Comparison of ENCODE assay signal across 15 cellular contexts in genomic region chr14:94412671-94413638, GRCh38. TPM values are rescaled to one million over a fixed set of nuclear protein-coding genes. Genes with fewer than 3 reads are reported as not detected.
DNase-seq lines count a peak whose midpoint lies in the region; ATAC-seq and TF ChIP-seq lines count a peak whose summit lies in the region.
"Had no signal": no experiment of that assay in that cellular context is flagged by ENCODE, and none has a peak within 500 bp of the region (broad histone marks: within the 10 kb centered on the region; RNA-seq: fewer than 3 reads in every experiment).

No MANE protein-coding gene starts in this region.

- no peaks in the 10 kb centered on the region for H3K9me3 ChIP-seq in trophoblast cell (ENCODE audit: insufficient read depth, low read depth, low read length)

- H2AFZ ChIP-seq in trophoblast cell (ENCODE audit: insufficient read depth, low read length, poor library complexity): no peak overlapping the region

- H3K27me3 ChIP-seq in trophoblast cell (ENCODE audit: insufficient read depth, low read length): no peaks in the 10 kb centered on the region

- no peak overlapping the region for H2BK120ac ChIP-seq in trophoblast cell (ENCODE audit: insufficient read depth, low read length, poor library complexity)

- H3K4me2 ChIP-seq in trophoblast cell (ENCODE audit: low read length): no peak overlapping the region

- H2BK5ac ChIP-seq in trophoblast cell (ENCODE audit: low read depth, low read length, poor library complexity): no peak overlapping the region

- H3K9me3 Mint-ChIP-seq in activated T-helper 1 cell treated with anti-CD3 and anti-CD28 coated beads, Interleukin-12 subunit alpha, Interleukin-12 subunit beta, Interleukin-2, Interleukin-4 antibody, amounts not matched to agents 30 ng/mL and 10 ng/mL and 1 ng/mL, durations not matched to agents 14 hours and 24 hours and 36 hours: peaks cover 5% of the 10 kb centered on the region
- H3K9me3 Mint-ChIP-seq in activated naive CD4-positive, alpha-beta T cell treated with anti-CD3 and anti-CD28 coated beads, Interleukin-2, amount 10 ng/mL, durations not matched to agents 7 days and 5 days: no peaks in the 10 kb centered on the region

- WGBS in trophoblast cell (ENCODE audit: extremely low coverage, insufficient coverage, insufficient read length): no CpG with 5 or more reads among the region's 8 CpGs

- H3K4me3 Mint-ChIP-seq in activated T-helper 1 cell treated with anti-CD3 and anti-CD28 coated beads, Interleukin-12 subunit alpha, Interleukin-12 subunit beta, Interleukin-2, Interleukin-4 antibody, amounts not matched to agents 30 ng/mL and 10 ng/mL and 1 ng/mL, durations not matched to agents 14 hours and 24 hours and 36 hours: no peak overlapping the region
- H3K4me3 Mint-ChIP-seq in activated naive CD4-positive, alpha-beta T cell treated with anti-CD3 and anti-CD28 coated beads, Interleukin-2, amount 10 ng/mL, durations not matched to agents 7 days and 5 days: no peak overlapping the region
- H3K4me3 Mint-ChIP-seq: IgD-negative memory B cell had no signal

- H4K12ac ChIP-seq in trophoblast cell (ENCODE audit: low read depth, low read length): no peak overlapping the region

- H3K27me3 Mint-ChIP-seq in activated T-helper 1 cell treated with anti-CD3 and anti-CD28 coated beads, Interleukin-12 subunit alpha, Interleukin-12 subunit beta, Interleukin-2, Interleukin-4 antibody, amounts not matched to agents 30 ng/mL and 10 ng/mL and 1 ng/mL, durations not matched to agents 14 hours and 24 hours and 36 hours (ENCODE audit: insufficient read depth): peaks cover 12% of the 10 kb centered on the region
- H3K27me3 Mint-ChIP-seq in activated naive CD4-positive, alpha-beta T cell treated with anti-CD3 and anti-CD28 coated beads, Interleukin-2, amount 10 ng/mL, durations not matched to agents 7 days and 5 days: no peaks in the 10 kb centered on the region

- no peaks in the 10 kb centered on the region for H3K79me2 ChIP-seq in trophoblast cell (ENCODE audit: control insufficient read depth, insufficient read depth, low read length, poor library complexity)

- no peak overlapping the region for H3K27ac Mint-ChIP-seq in activated T-helper 1 cell treated with anti-CD3 and anti-CD28 coated beads, Interleukin-12 subunit alpha, Interleukin-12 subunit beta, Interleukin-2, Interleukin-4 antibody, amounts not matched to agents 30 ng/mL and 10 ng/mL and 1 ng/mL, durations not matched to agents 14 hours and 24 hours and 36 hours
- H3K27ac Mint-ChIP-seq in activated naive CD4-positive, alpha-beta T cell treated with anti-CD3 and anti-CD28 coated beads, Interleukin-2, amount 10 ng/mL, durations not matched to agents 7 days and 5 days: no peak overlapping the region
- H3K27ac Mint-ChIP-seq: IgD-negative memory B cell had no signal

- TF ChIP-seq CTCF in GM12864 (IDR thresholded peaks at IDR 0.05; ENCODE audit: low read depth, low read length, missing control alignments) (peak; percentile 44), NB4 (IDR thresholded peaks at IDR 0.05; ENCODE audit: low read depth, low read length) (peak; percentile 49)

- H3K4me3 ChIP-seq in GM12864 (ENCODE audit: low read depth, low read length) (no peak overlapping the region), NB4 (ENCODE audit: low read depth, low read length) (no peak overlapping the region), trophoblast cell (ENCODE audit: low read depth, low read length) (no peak overlapping the region)

- H3K36me3 ChIP-seq in trophoblast cell (ENCODE audit: control insufficient read depth in 1 of 2, insufficient read depth in 2 of 2, low read length in 2 of 2): no peaks in the 10 kb centered on the region

- intact Hi-C loops in activated T-helper 1 cell treated with anti-CD3 and anti-CD28 coated beads, Interleukin-12 subunit alpha, Interleukin-12 subunit beta, Interleukin-2, Interleukin-4 antibody, amounts not matched to agents 30 ng/mL and 10 ng/mL and 1 ng/mL, durations not matched to agents 14 hours and 24 hours and 36 hours (cut with micrococcal nuclease): loop anchor here (1.0 kb wide), 1 partner anchor 58 kb away; no protein-coding TSS in a partner anchor

- H3K4me1 ChIP-seq in trophoblast cell (ENCODE audit: control insufficient read depth in 1 of 2, insufficient read depth in 2 of 2, low read length in 2 of 2): peaks cover 4 to 6% of the 10 kb centered on the region in 2 experiments

- H3K23ac ChIP-seq in trophoblast cell (ENCODE audit: low read length): no peak overlapping the region

- no peak overlapping the region for H3K9ac ChIP-seq in trophoblast cell (ENCODE audit: low read length)

- no peak overlapping the region for H4K8ac ChIP-seq in trophoblast cell (ENCODE audit: low read depth, low read length)

- H3K14ac ChIP-seq in trophoblast cell (ENCODE audit: low read length): no peak overlapping the region

- no peak overlapping the region for H3K4ac ChIP-seq in trophoblast cell (ENCODE audit: low read depth, low read length)

- DNase-seq in GM12864 (ENCODE audit: low read depth) (no peak), NB4 (ENCODE audit: low read depth) (no peak), epithelial cell of prostate (ENCODE audit: low read depth, low spot score) (no peak), trophoblast cell (peak in 1 of 2 donors; percentile 48), SK-N-DZ (ENCODE audit: low spot score) (no peak)
- no peak for DNase-seq in activated T-helper 1 cell treated with anti-CD3 and anti-CD28 coated beads, Interleukin-12 subunit alpha, Interleukin-12 subunit beta, Interleukin-2, Interleukin-4 antibody, amounts not matched to agents 30 ng/mL and 10 ng/mL and 1 ng/mL, durations not matched to agents 14 hours and 24 hours and 36 hours (ENCODE audit: low spot score)
- no peak for DNase-seq in activated naive CD4-positive, alpha-beta T cell treated with anti-CD3 and anti-CD28 coated beads, Interleukin-2, amount 10 ng/mL, durations not matched to agents 7 days and 5 days
- DNase-seq: dermis blood vessel endothelial cell; NCI-H524; nucleus accumbens; stimulated activated CD4-positive, alpha-beta T cell treated with anti-CD3 and anti-CD28 coated beads, Interleukin-4, amount 100 ng/mL, for 1 hour had no signal

- no peak for ATAC-seq in GM18505 (IDR thresholded peaks at IDR 0.05; ENCODE audit: unreplicated experiment)

- TF ChIP-seq POLR2A in NB4 (IDR thresholded peaks at IDR 0.05; ENCODE audit: extremely low read depth, insufficient read length): no peak
- TF ChIP-seq POLR2A in GM18505 (IDR thresholded peaks at IDR 0.05; ENCODE audit: borderline replicate concordance, extremely low read depth, insufficient read depth, insufficient read length): no peak

- H3K79me1 ChIP-seq in trophoblast cell (ENCODE audit: low read length): peaks cover 2% of the 10 kb centered on the region

- CTCF ChIA-PET in activated naive CD4-positive, alpha-beta T cell treated with anti-CD3 and anti-CD28 coated beads, Interleukin-2, amount 10 ng/mL, durations not matched to agents 7 days and 5 days (lab: Charles Lee): interaction anchor here (0.8 to 1.9 kb wide), 3 partner anchors 10 to 280 kb away, joined by 3 to 5 read pairs (median 3); no protein-coding TSS in a partner anchor

- no peak overlapping the region for H2AK5ac ChIP-seq in trophoblast cell (ENCODE audit: low read length)

- no peak overlapping the region for H3K18ac ChIP-seq in trophoblast cell (ENCODE audit: low read length)

- no peaks in the 10 kb centered on the region for H3K36me3 Mint-ChIP-seq in activated T-helper 1 cell treated with anti-CD3 and anti-CD28 coated beads, Interleukin-12 subunit alpha, Interleukin-12 subunit beta, Interleukin-2, Interleukin-4 antibody, amounts not matched to agents 30 ng/mL and 10 ng/mL and 1 ng/mL, durations not matched to agents 14 hours and 24 hours and 36 hours (ENCODE audit: low read depth)
- H3K36me3 Mint-ChIP-seq in activated naive CD4-positive, alpha-beta T cell treated with anti-CD3 and anti-CD28 coated beads, Interleukin-2, amount 10 ng/mL, durations not matched to agents 7 days and 5 days: no peaks in the 10 kb centered on the region
- H3K36me3 Mint-ChIP-seq: IgD-negative memory B cell had no signal

- H3K27ac ChIP-seq in epithelial cell of prostate (peak overlapping the region; percentile 32), trophoblast cell (ENCODE audit: low read depth, low read length) (no peak overlapping the region)

- H3K4me1 Mint-ChIP-seq in activated T-helper 1 cell treated with anti-CD3 and anti-CD28 coated beads, Interleukin-12 subunit alpha, Interleukin-12 subunit beta, Interleukin-2, Interleukin-4 antibody, amounts not matched to agents 30 ng/mL and 10 ng/mL and 1 ng/mL, durations not matched to agents 14 hours and 24 hours and 36 hours (ENCODE audit: low read depth): no peaks in the 10 kb centered on the region
- H3K4me1 Mint-ChIP-seq in activated naive CD4-positive, alpha-beta T cell treated with anti-CD3 and anti-CD28 coated beads, Interleukin-2, amount 10 ng/mL, durations not matched to agents 7 days and 5 days: no peaks in the 10 kb centered on the region
- H3K4me1 Mint-ChIP-seq: IgD-negative memory B cell had no signal

- peak overlapping the region; percentile 43 for H2BK12ac ChIP-seq in trophoblast cell (ENCODE audit: low read length)

- no peak overlapping the region for H4K91ac ChIP-seq in trophoblast cell (ENCODE audit: low read depth, low read length)

RNA-seq across cellular contexts. Expression of gene SERPINA1, which starts 24.6 kb away (rescaled TPM):
- 0.14 and 0.19 TPM in 2 replicates for polyA plus RNA-seq in trophoblast cell (2013)
- total RNA-seq in activated T-helper 1 cell treated with anti-CD3 and anti-CD28 coated beads, Interleukin-12 subunit alpha, Interleukin-12 subunit beta, Interleukin-2, Interleukin-4 antibody, amounts not matched to agents 30 ng/mL and 10 ng/mL and 1 ng/mL, durations not matched to agents 14 hours and 24 hours and 36 hours: 0.12 TPM in 1 of 2 replicates, not detected in the other
- not detected in 2 replicates for polyA plus RNA-seq in SK-N-DZ (2014; cell fraction: cytosol; rRNA removed)
- polyA plus RNA-seq in SK-N-DZ (2014; cell fraction: nucleus; rRNA removed): not detected in 2 replicates

RNA-seq across cellular contexts. Expression of gene SERPINA11, which starts 39.6 kb away (rescaled TPM):
- 0.04 TPM in 1 of 2 replicates, not detected in the other for polyA plus RNA-seq in trophoblast cell (2013)
- not detected in 2 replicates for total RNA-seq in activated T-helper 1 cell treated with anti-CD3 and anti-CD28 coated beads, Interleukin-12 subunit alpha, Interleukin-12 subunit beta, Interleukin-2, Interleukin-4 antibody, amounts not matched to agents 30 ng/mL and 10 ng/mL and 1 ng/mL, durations not matched to agents 14 hours and 24 hours and 36 hours
- polyA plus RNA-seq in SK-N-DZ (2014; cell fraction: cytosol; rRNA removed): not detected in 2 replicates
- not detected in 2 replicates for polyA plus RNA-seq in SK-N-DZ (2014; cell fraction: nucleus; rRNA removed)
- total RNA-seq: dermis blood vessel endothelial cell; subcutaneous adipose tissue; T-helper 2 cell treated with Interferon-gamma antibody and Interleukin-4, amounts not matched to agents 100 ng/mL and 5 ng/mL, for 36 hours had no signal
- polyA plus RNA-seq: IgD-negative memory B cell had no signal

RNA-seq across cellular contexts. Expression of gene SERPINA2, which starts 46.5 kb away (rescaled TPM):
- polyA plus RNA-seq in trophoblast cell (2013): 0.39 and 0.42 TPM in 2 replicates
- total RNA-seq in activated T-helper 1 cell treated with anti-CD3 and anti-CD28 coated beads, Interleukin-12 subunit alpha, Interleukin-12 subunit beta, Interleukin-2, Interleukin-4 antibody, amounts not matched to agents 30 ng/mL and 10 ng/mL and 1 ng/mL, durations not matched to agents 14 hours and 24 hours and 36 hours: not detected in 2 replicates
- not detected in 2 replicates for polyA plus RNA-seq in SK-N-DZ (2014; cell fraction: cytosol; rRNA removed)
- not detected in 2 replicates for polyA plus RNA-seq in SK-N-DZ (2014; cell fraction: nucleus; rRNA removed)
- total RNA-seq: dermis blood vessel endothelial cell; subcutaneous adipose tissue; T-helper 2 cell treated with Interferon-gamma antibody and Interleukin-4, amounts not matched to agents 100 ng/mL and 5 ng/mL, for 36 hours had no signal
- polyA plus RNA-seq: IgD-negative memory B cell had no signal
